ENCODE assay signal across 14 cellular contexts in genomic region chr5:98248949-98249348, GRCh38.
DNase-seq lines count a peak whose midpoint lies in the region; ATAC-seq and TF ChIP-seq lines count a peak whose summit lies in the region.
"Had no signal": no experiment of that assay in that cellular context is flagged by ENCODE, and none has a peak within 500 bp of the region (broad histone marks: within the 10 kb centered on the region; RNA-seq: fewer than 3 reads in every experiment).

No MANE protein-coding gene starts in this region.

- 7 to 10% methylated on average over 2 of the region's 2 CpGs for WGBS in GM23248 (ENCODE audit: low coverage in 1 of 2, low lambda C conversion rate in 2 of 2, missing lambda C conversion rate in 2 of 2), 2 experiments
- 58% methylated on average over 2 of the region's 2 CpGs for WGBS in urinary bladder

- H3K4me1 Mint-ChIP-seq in effector memory CD8-positive, alpha-beta T cell (ENCODE audit: low read depth in 2 of 2): no peaks in the 10 kb centered on the region
- H3K4me1 Mint-ChIP-seq in chondrocyte (ENCODE audit: low read depth): no peaks in the 10 kb centered on the region
- H3K4me1 Mint-ChIP-seq: naive thymus-derived CD8-positive, alpha-beta T cell had no signal

- in situ Hi-C loops in GM23248 (cut with MboI): no loop called here

- H3K9ac ChIP-seq in GM23248 (no peak overlapping the region), adipocyte (ENCODE audit: low read length) (no peak overlapping the region)

- no peaks in the 10 kb centered on the region for H3K9me3 ChIP-seq in GM23248 (ENCODE audit: low read depth)
- H3K9me3 ChIP-seq in adipocyte (ENCODE audit: control insufficient read depth, low read length): no peaks in the 10 kb centered on the region
- H3K9me3 ChIP-seq: thyroid gland had no signal

- no peak overlapping the region for H3K27ac Mint-ChIP-seq in effector memory CD8-positive, alpha-beta T cell
- no peak overlapping the region for H3K27ac Mint-ChIP-seq in chondrocyte (ENCODE audit: unreplicated experiment)
- H3K27ac Mint-ChIP-seq: naive thymus-derived CD8-positive, alpha-beta T cell had no signal

- H3K27ac ChIP-seq in GM23248 (peak overlapping the region; percentile 10; the same call in 1 of the 2 replicates), urinary bladder (ENCODE audit: low read depth) (peak overlapping the region; percentile 2)
- H3K27ac ChIP-seq: thyroid gland had no signal

- H3K4me3 Mint-ChIP-seq in effector memory CD8-positive, alpha-beta T cell: no peak overlapping the region
- no peak overlapping the region for H3K4me3 Mint-ChIP-seq in chondrocyte (ENCODE audit: unreplicated experiment)
- H3K4me3 Mint-ChIP-seq: naive thymus-derived CD8-positive, alpha-beta T cell had no signal

- H3K4me1 ChIP-seq in GM23248 (ENCODE audit: insufficient read depth): peaks cover 8% of the 10 kb centered on the region
- H3K4me1 ChIP-seq in adipocyte (ENCODE audit: control insufficient read depth, insufficient read depth, low read length): peaks cover 4% of the 10 kb centered on the region
- no peaks in the 10 kb centered on the region for H3K4me1 ChIP-seq in urinary bladder (ENCODE audit: insufficient read depth)
- H3K4me1 ChIP-seq: thyroid gland had no signal

- no peaks in the 10 kb centered on the region for H3K27me3 Mint-ChIP-seq in effector memory CD8-positive, alpha-beta T cell
- H3K27me3 Mint-ChIP-seq in chondrocyte (ENCODE audit: low read depth): no peaks in the 10 kb centered on the region

- no peaks in the 10 kb centered on the region for H3K9me3 Mint-ChIP-seq in effector memory CD8-positive, alpha-beta T cell
- peaks cover 2% of the 10 kb centered on the region for H3K9me3 Mint-ChIP-seq in chondrocyte (ENCODE audit: low read depth)

- peak; percentile 89 for DNase-seq in GM23248
- peak; percentile 78 for DNase-seq in adipocyte (ENCODE audit: low read depth)
- peak; percentile 95 for DNase-seq in fibroblast of pulmonary artery (ENCODE audit: low read depth)
- DNase-seq in effector memory CD8-positive, alpha-beta T cell: no peak
- DNase-seq in chondrocyte (ENCODE audit: low spot score): no peak
- DNase-seq: COR-L47; Kasumi-1; naive thymus-derived CD8-positive, alpha-beta T cell; NCI-H187; NCI-H510A; OCI-M1; thyroid gland had no signal

- ATAC-seq in effector memory CD8-positive, alpha-beta T cell (replicated peaks): no peak
- ATAC-seq in GM21381 (IDR thresholded peaks at IDR 0.05; ENCODE audit: unreplicated experiment): no peak
- ATAC-seq: naive thymus-derived CD8-positive, alpha-beta T cell had no signal

- TF ChIP-seq CTCF in fibroblast of pulmonary artery (IDR thresholded peaks at IDR 0.05; ENCODE audit: low read length, missing control alignments): no peak
- no peak for TF ChIP-seq CTCF in chondrocyte (IDR thresholded peaks at IDR 0.05)

- H3K79me2 ChIP-seq in GM23248 (ENCODE audit: insufficient read depth): no peaks in the 10 kb centered on the region

- no peaks in the 10 kb centered on the region for H4K20me1 ChIP-seq in GM23248 (ENCODE audit: insufficient read depth)

- peaks cover 9% of the 10 kb centered on the region; the same call in 1 of the 2 replicates for H3F3A ChIP-seq in GM23248 (ENCODE audit: insufficient read depth)

- no peak overlapping the region for H2AFZ ChIP-seq in GM23248

- no peaks in the 10 kb centered on the region; the same call in 1 of the 2 replicates for H3K9me2 ChIP-seq in GM23248 (ENCODE audit: insufficient read depth)

- no peak overlapping the region for H3K4me2 ChIP-seq in GM23248 (ENCODE audit: unreplicated experiment)

- H3K36me3 ChIP-seq in GM23248 (ENCODE audit: low read depth) (no peaks in the 10 kb centered on the region), adipocyte (ENCODE audit: control insufficient read depth, insufficient read depth, low read length, severe bottlenecking) (no peaks in the 10 kb centered on the region), urinary bladder (ENCODE audit: insufficient read depth) (no peaks in the 10 kb centered on the region)
- H3K36me3 ChIP-seq: thyroid gland had no signal

- no peak overlapping the region for H3K4me3 ChIP-seq in GM23248
- H3K4me3 ChIP-seq in adipocyte (ENCODE audit: low read length): no peak overlapping the region
- H3K4me3 ChIP-seq in fibroblast of pulmonary artery (replicated peaks; ENCODE audit: low read depth, low read length): no peak overlapping the region
- no peak overlapping the region for H3K4me3 ChIP-seq in urinary bladder (ENCODE audit: low read depth, low read length)
- H3K4me3 ChIP-seq: thyroid gland had no signal

- no peaks in the 10 kb centered on the region for H3K36me3 Mint-ChIP-seq in effector memory CD8-positive, alpha-beta T cell (ENCODE audit: insufficient read depth)
- H3K36me3 Mint-ChIP-seq in chondrocyte (ENCODE audit: low read depth): no peaks in the 10 kb centered on the region
- H3K36me3 Mint-ChIP-seq: naive thymus-derived CD8-positive, alpha-beta T cell had no signal

- H3K27me3 ChIP-seq in GM23248 (replicated peaks; ENCODE audit: insufficient read depth) (no peaks in the 10 kb centered on the region), adipocyte (replicated peaks; ENCODE audit: control insufficient read depth, insufficient read depth, low read length) (no peaks in the 10 kb centered on the region)
- H3K27me3 ChIP-seq: thyroid gland had no signal

Comparison
In these comparisons a context has a peak if more than half of its experiments do, and no peak if none do; other contexts are left out.
1. DNase-seq: peak in GM23248 (single experiment), adipocyte (single experiment) and fibroblast of pulmonary artery (single experiment); none in effector memory CD8-positive, alpha-beta T cell (0 of 3) and chondrocyte (single experiment).